Comparison of ENCODE assay signal across 22 cellular contexts in genomic region chr9:84652496-84653081, GRCh38. TPM values are rescaled to one million over a fixed set of nuclear protein-coding genes. Genes with fewer than 3 reads are reported as not detected.
DNase-seq lines count a peak whose midpoint lies in the region; ATAC-seq lines count a peak whose summit lies in the region.
"Had no signal": no experiment of that assay in that cellular context is flagged by ENCODE, and none has a peak within 500 bp of the region (broad histone marks: within the 10 kb centered on the region; RNA-seq: fewer than 3 reads in every experiment).

No MANE protein-coding gene starts in this region.

- no peaks in the 10 kb centered on the region for H3K36me3 Mint-ChIP-seq in activated T-cell treated with anti-CD3 and anti-CD28 coated beads, Interleukin-2, amount 50 U/mL, for 4 hours (ENCODE audit: insufficient read depth)
- no peaks in the 10 kb centered on the region for H3K36me3 Mint-ChIP-seq in immature natural killer cell
- H3K36me3 Mint-ChIP-seq: CD8-positive, alpha-beta memory T cell had no signal

- no peaks in the 10 kb centered on the region for H3K4me1 Mint-ChIP-seq in activated T-cell treated with anti-CD3 and anti-CD28 coated beads, Interleukin-2, amount 50 U/mL, for 4 hours (ENCODE audit: low read depth)
- H3K4me1 Mint-ChIP-seq in immature natural killer cell: no peaks in the 10 kb centered on the region
- H3K4me1 Mint-ChIP-seq: CD8-positive, alpha-beta memory T cell had no signal

- H3K4me3 Mint-ChIP-seq in activated T-cell treated with anti-CD3 and anti-CD28 coated beads, Interleukin-2, amount 50 U/mL, for 4 hours: no peak overlapping the region
- H3K4me3 Mint-ChIP-seq in immature natural killer cell: no peak overlapping the region
- H3K4me3 Mint-ChIP-seq: CD8-positive, alpha-beta memory T cell had no signal

- DNase-seq in COLO829 (ENCODE audit: low spot score): peak; percentile 14
- DNase-seq in KBM-7: peak; percentile 12
- peak; percentile 19 for DNase-seq in astrocyte of the hippocampus (ENCODE audit: low read depth, low spot score)
- DNase-seq in kidney glomerular epithelial cell (lab: John Stamatoyannopoulos, UW): peak; percentile 60
- no peak for DNase-seq in activated T-cell treated with anti-CD3 and anti-CD28 coated beads, Interleukin-2, amount 50 U/mL, for 4 hours
- no peak for DNase-seq in immature natural killer cell
- no peak for DNase-seq in activated CD4-positive, CD25-positive, alpha-beta regulatory T cell treated with anti-CD3 and anti-CD28 coated beads, Interleukin-2, amount 50 U/mL, for 72 hours
- DNase-seq in Kasumi-1 (lab: John Stamatoyannopoulos, UW): no peak
- DNase-seq: activated effector memory CD4-positive, alpha-beta T cell treated with anti-CD3 and anti-CD28 coated beads, Interleukin-2, amount 50 U/mL, for 16 hours; amniotic stem cell; CD8-positive, alpha-beta memory T cell; cortex of kidney; EL; heart right ventricle; NCI-H1092; NCI-H2171 treated with DMSO at 0.1 percent for 48 hours; NK-92 treated with Interleukin-12 subunit alpha and Interleukin-12 subunit beta, amount 100 ng/mL, for 24 hours; stimulated activated CD4-positive, alpha-beta T cell treated with anti-CD3 and anti-CD28 coated beads, Interleukin-2, amount 100 ng/mL, for 48 hours; substantia nigra; T-helper 2 cell had no signal

- in situ Hi-C loops in KBM-7 (cut with MboI; ENCODE audit: low pct_unique_long_range_greater_than_20kb, low sequenced_read_pairs): no loop called here

- H3K9me3 Mint-ChIP-seq in activated T-cell treated with anti-CD3 and anti-CD28 coated beads, Interleukin-2, amount 50 U/mL, for 4 hours: no peaks in the 10 kb centered on the region
- H3K9me3 Mint-ChIP-seq in immature natural killer cell: no peaks in the 10 kb centered on the region
- H3K9me3 Mint-ChIP-seq: CD8-positive, alpha-beta memory T cell had no signal

- no peak for ATAC-seq in activated T-cell treated with anti-CD3 and anti-CD28 coated beads, Interleukin-2, amount 50 U/mL, for 4 hours
- ATAC-seq: esophagus mucosa, heart right ventricle, HepG2 had no signal

- H3K27me3 Mint-ChIP-seq in activated T-cell treated with anti-CD3 and anti-CD28 coated beads, Interleukin-2, amount 50 U/mL, for 4 hours (ENCODE audit: low read depth): peaks cover 8% of the 10 kb centered on the region
- H3K27me3 Mint-ChIP-seq in immature natural killer cell (ENCODE audit: low read depth in 3 of 3): peaks cover 0 to 8% (median 1%) of the 10 kb centered on the region in 3 donors

- no peak overlapping the region for H3K27ac Mint-ChIP-seq in immature natural killer cell
- H3K27ac Mint-ChIP-seq: CD8-positive, alpha-beta memory T cell had no signal

RNA-seq across cellular contexts. Expression of gene NTRK2, which starts 16.9 kb away (rescaled TPM):
- under 1 TPM; 0.18 to 0.82 (median 0.38) TPM for total RNA-seq in activated T-cell treated with anti-CD3 and anti-CD28 coated beads, Interleukin-2, amount 50 U/mL, for 4 hours
- polyA plus RNA-seq in immature natural killer cell: not detected
- total RNA-seq: HepG2 had no signal
- polyA plus RNA-seq: CD8-positive, alpha-beta memory T cell; HepG2 had no signal

Comparison
In these comparisons a context has a peak if more than half of its experiments do, and no peak if none do; other contexts are left out.
1. DNase-seq: peak in COLO829 (single experiment), KBM-7 (single experiment), astrocyte of the hippocampus (single experiment) and kidney glomerular epithelial cell (single experiment); none in activated T-cell treated with anti-CD3 and anti-CD28 coated beads, Interleukin-2, amount 50 U/mL, for 4 hours (single experiment), immature natural killer cell (0 of 3), activated CD4-positive, CD25-positive, alpha-beta regulatory T cell treated with anti-CD3 and anti-CD28 coated beads, Interleukin-2, amount 50 U/mL, for 72 hours (single experiment) and Kasumi-1 (0 of 2).